ENCODE assay signal across 8 cellular contexts in the genomic region with DNA sequence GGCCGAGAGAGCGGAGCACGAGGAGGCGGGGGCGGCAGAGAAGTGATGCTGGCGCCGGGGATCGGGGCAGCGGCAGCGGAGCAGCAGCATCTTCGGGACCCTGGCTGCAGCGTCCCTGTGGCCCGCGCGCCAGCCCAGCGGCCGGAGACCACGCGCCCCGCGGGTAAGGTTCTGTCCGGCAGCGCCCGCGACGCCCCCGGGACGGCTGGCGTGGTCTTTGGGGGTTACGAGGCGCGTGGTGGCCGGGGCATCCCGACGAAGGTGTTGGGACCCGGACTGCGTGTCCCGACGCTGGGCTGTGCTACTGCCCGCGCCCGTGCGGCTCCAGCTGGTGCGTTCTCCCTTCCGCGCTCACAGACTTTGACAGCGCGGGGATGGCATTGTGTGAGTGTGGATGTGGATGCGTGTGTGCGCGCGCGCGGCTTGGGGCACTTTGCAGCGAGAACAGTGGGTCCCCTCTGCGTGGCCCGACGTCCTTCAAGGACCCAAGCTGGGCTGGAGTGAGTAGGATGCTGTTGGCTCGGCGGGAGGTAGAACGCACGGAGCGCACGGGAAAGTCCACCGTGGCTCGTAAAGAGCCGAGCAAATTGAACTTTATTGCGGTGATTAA. TPM values are rescaled to one million over a fixed set of nuclear protein-coding genes. Genes with fewer than 3 reads are reported as not detected.
DNase-seq lines count a peak whose midpoint lies in the region; ATAC-seq and TF ChIP-seq lines count a peak whose summit lies in the region.

No MANE protein-coding gene starts in this region.

- no peak overlapping the region for H3K27ac Mint-ChIP-seq in neural crest cell (ENCODE audit: unreplicated experiment)

- H3K27me3 Mint-ChIP-seq in neural crest cell (ENCODE audit: low read depth) = peaks cover 23% of the 10 kb centered on the region

- H3K36me3 Mint-ChIP-seq in neural crest cell (ENCODE audit: low read depth) = no peaks in the 10 kb centered on the region

- no peak for DNase-seq in BJ (ENCODE audit: low read depth)
- peak; percentile 32 to 67 for DNase-seq in foreskin fibroblast
- peak; percentile 27 for DNase-seq in neural crest cell (ENCODE audit: low read depth, low spot score)
- no peak for DNase-seq in SW480 (ENCODE audit: low spot score)

- peaks cover 24% of the 10 kb centered on the region for H3K4me1 Mint-ChIP-seq in neural crest cell

- H3K4me3 ChIP-seq in BJ (ENCODE audit: low read depth, low read length) = peak overlapping the region; percentile 67
- peak overlapping the region; percentile 70 for H3K4me3 ChIP-seq in WI38 (ENCODE audit: low read depth, low read length)
- peak overlapping the region; percentile 52 to 69 for H3K4me3 ChIP-seq in foreskin fibroblast (ENCODE audit: low read depth in 1 of 2, low read length in 2 of 2)

- CTCF ChIA-PET in BJ (lab: Yijun Ruan, JAX) = interaction anchor here (1.7 kb wide), 1 partner anchor 825 kb away, joined by 4 read pairs; no protein-coding TSS in a partner anchor

- peak overlapping the region; percentile 95 for H3K4me3 Mint-ChIP-seq in neural crest cell

- H3K27me3 ChIP-seq in BJ (ENCODE audit: control insufficient read depth, insufficient read depth, low read length) = peaks cover 6% of the 10 kb centered on the region

- H3K9me3 Mint-ChIP-seq in neural crest cell = no peaks in the 10 kb centered on the region

- H3K36me3 ChIP-seq in BJ (ENCODE audit: control insufficient read depth, insufficient read depth, low read length) = no peaks in the 10 kb centered on the region

- POLR2A ChIA-PET in BJ (lab: Charles Lee) = no interaction called here

- ATAC-seq in GM18873 (IDR thresholded peaks at IDR 0.05; ENCODE audit: low FRiP score, unreplicated experiment) (peak; percentile 1), HG03342 (IDR thresholded peaks at IDR 0.05; ENCODE audit: unreplicated experiment) (peak; percentile 3), GM18520 (IDR thresholded peaks at IDR 0.05; ENCODE audit: unreplicated experiment) (no peak)

- TF ChIP-seq CTCF in BJ (IDR thresholded peaks at IDR 0.05; ENCODE audit: insufficient read depth, low read depth, low read length) (no peak), WI38 (IDR thresholded peaks at IDR 0.05; ENCODE audit: low read depth, low read length) (no peak), foreskin fibroblast (IDR thresholded peaks at IDR 0.05; ENCODE audit: low read depth, low read length) (no peak), neural crest cell (conservative IDR thresholded peaks at IDR 0.05) (no peak)

RNA-seq across cellular contexts. Expression of gene B3GALT1, which starts 0.5 kb away (rescaled TPM):
- 0.06 and 0.11 TPM in 2 replicates for polyA plus RNA-seq in BJ (2011; rRNA removed)
- polyA minus RNA-seq in BJ (2011; rRNA and poly(A)+ RNA removed) = 0.24 and 0.26 TPM in 2 replicates
- 4.1 and 4.4 TPM in 2 replicates for total RNA-seq in neural crest cell

Comparison
In these comparisons a context has a peak if more than half of its experiments do, and no peak if none do; other contexts are left out.
1. DNase-seq: peak in foreskin fibroblast (2 of 2) and neural crest cell (single experiment); none in BJ (single experiment) and SW480 (single experiment).
2. Peak in every context shown above with its lines, with median percentiles within 50 percentile points of each other: H3K4me3 ChIP-seq.